Comparison of ENCODE assay signal across 17 cellular contexts in genomic region chr16:84058211-84058610, GRCh38. TPM values are rescaled to one million over a fixed set of nuclear protein-coding genes. Genes with fewer than 3 reads are reported as not detected.
A peak's percentile ranks its signal among the peaks of the same experiment; 100 is the strongest.
DNase-seq lines count a peak whose midpoint lies in the region; ATAC-seq and TF ChIP-seq lines count a peak whose summit lies in the region.
"Had no signal": no experiment of that assay in that cellular context is flagged by ENCODE, and none has a peak within 500 bp of the region (broad histone marks: within the 10 kb centered on the region; RNA-seq: fewer than 3 reads in every experiment).

No MANE protein-coding gene starts in this region.

- intact Hi-C loops in cardiac septum (cut with DNase I) (no loop called here), Right ventricle myocardium superior (cut with DNase I) (loop anchor here (2.0 kb wide), 1 partner anchor 101 kb away; no protein-coding TSS in a partner anchor), upper lobe of right lung (cut with DNase I) (no loop called here), tibial artery (cut with DNase I; ENCODE audit: low total_unique reads) (no loop called here)

- no peaks in the 10 kb centered on the region for H3K27me3 ChIP-seq in upper lobe of right lung
- H3K27me3 ChIP-seq in tibial artery: no peaks in the 10 kb centered on the region
- H3K27me3 ChIP-seq: BLaER1 treated with 17β-estradiol and CSF1 and Interleukin-3, amounts not matched to agents 10 nM and 100 nM had no signal

- H3K27me3 Mint-ChIP-seq in glutamatergic neuron (ENCODE audit: unreplicated experiment): peaks cover 2% of the 10 kb centered on the region
- H3K27me3 Mint-ChIP-seq in nephron progenitor cell (ENCODE audit: low read depth, poor library complexity): no peaks in the 10 kb centered on the region

- no peaks in the 10 kb centered on the region for H3K9me3 ChIP-seq in upper lobe of right lung
- H3K9me3 ChIP-seq in tibial artery: no peaks in the 10 kb centered on the region
- H3K9me3 ChIP-seq: BLaER1 treated with 17β-estradiol and CSF1 and Interleukin-3, amounts not matched to agents 10 nM and 100 nM had no signal

- H3K4me3 ChIP-seq in upper lobe of right lung: no peak overlapping the region
- H3K4me3 ChIP-seq in tibial artery: no peak overlapping the region
- H3K4me3 ChIP-seq in foreskin fibroblast (ENCODE audit: low read depth in 1 of 2, low read length in 2 of 2): no peak overlapping the region
- H3K4me3 ChIP-seq: BLaER1 treated with 17β-estradiol and CSF1 and Interleukin-3, amounts not matched to agents 10 nM and 100 nM; GM23248 had no signal

- H3K4me1 Mint-ChIP-seq in glutamatergic neuron (ENCODE audit: low read depth, unreplicated experiment) (peaks cover 37% of the 10 kb centered on the region), nephron progenitor cell (peaks cover 30% of the 10 kb centered on the region)

- H3K36me3 Mint-ChIP-seq in glutamatergic neuron (ENCODE audit: unreplicated experiment) (peaks cover 16% of the 10 kb centered on the region), nephron progenitor cell (ENCODE audit: low read depth) (peaks cover 81% of the 10 kb centered on the region)

- H3K27ac ChIP-seq in upper lobe of right lung (no peak overlapping the region), tibial artery (no peak overlapping the region)
- H3K27ac ChIP-seq: BLaER1 treated with 17β-estradiol and CSF1 and Interleukin-3, amounts not matched to agents 10 nM and 100 nM; GM23248 had no signal

- H3K36me3 ChIP-seq in upper lobe of right lung: peaks cover 100% of the 10 kb centered on the region
- peaks cover 86 to 100% (median 99%) of the 10 kb centered on the region in 3 donors for H3K36me3 ChIP-seq in tibial artery

- TF ChIP-seq CTCF in glutamatergic neuron (IDR thresholded peaks at IDR 0.05; ENCODE audit: partially characterized antibody, unreplicated experiment) (no peak), nephron progenitor cell (IDR thresholded peaks at IDR 0.05) (no peak), upper lobe of right lung (IDR thresholded peaks at IDR 0.05) (no peak), tibial artery (IDR thresholded peaks at IDR 0.05) (no peak), foreskin fibroblast (IDR thresholded peaks at IDR 0.05; ENCODE audit: low read depth, low read length) (no peak)

- DNase-seq in cardiac septum (ENCODE audit: low spot score): peak; percentile 66
- no peak for DNase-seq in Right ventricle myocardium superior
- DNase-seq in glutamatergic neuron: no peak
- no peak for DNase-seq in nephron progenitor cell
- DNase-seq in upper lobe of right lung: peak; percentile 56
- no peak for DNase-seq in tibial artery
- no peak for DNase-seq in activated naive CD4-positive, alpha-beta T cell treated with anti-CD3 and anti-CD28 coated beads, Interleukin-2, amount 50 U/mL, for 16 hours
- no peak for DNase-seq in foreskin fibroblast
- DNase-seq: DMS 273 treated with DMSO at 0.1 percent for 48 hours, GDM1, GM23248, HCEC 1CT, NCI-H1105, NCI-H1694, NCI-H510A treated with DMSO at 0.1 percent for 48 hours had no signal

- no peak for ATAC-seq in Right ventricle myocardium superior (ENCODE audit: poor library complexity)
- ATAC-seq in upper lobe of right lung: no peak

- no peaks in the 10 kb centered on the region for H3K4me1 ChIP-seq in upper lobe of right lung
- H3K4me1 ChIP-seq in tibial artery: no peaks in the 10 kb centered on the region

- H3K4me3 Mint-ChIP-seq in glutamatergic neuron (ENCODE audit: unreplicated experiment): no peak overlapping the region
- no peak overlapping the region for H3K4me3 Mint-ChIP-seq in nephron progenitor cell

- H3K27ac Mint-ChIP-seq in glutamatergic neuron (ENCODE audit: unreplicated experiment) (peak overlapping the region; percentile 70), nephron progenitor cell (peak overlapping the region; percentile 64)

- H3K9me3 Mint-ChIP-seq in glutamatergic neuron (ENCODE audit: unreplicated experiment) (peaks cover 11% of the 10 kb centered on the region), nephron progenitor cell (no peaks in the 10 kb centered on the region)

RNA-seq across cellular contexts. Expression of gene SLC38A8, which starts 15.6 kb away (rescaled TPM):
- total RNA-seq in cardiac septum (not detected), Right ventricle myocardium superior (0.78 TPM), glutamatergic neuron (ENCODE audit: unreplicated experiment) (not detected), upper lobe of right lung (not detected)
- total RNA-seq: GM23248, LHCN-M2 had no signal

RNA-seq across cellular contexts. Expression of gene MBTPS1, which starts 58.5 kb away (rescaled TPM):
- total RNA-seq in cardiac septum (53.2 TPM), Right ventricle myocardium superior (67.3 TPM), glutamatergic neuron (ENCODE audit: unreplicated experiment) (105 TPM), upper lobe of right lung (97.5 TPM)

Comparison
In these comparisons a context has a peak if more than half of its experiments do, and no peak if none do; other contexts are left out.
1. DNase-seq: peak in cardiac septum (single experiment) and upper lobe of right lung (single experiment); none in Right ventricle myocardium superior (single experiment), glutamatergic neuron (single experiment), nephron progenitor cell (single experiment), tibial artery (0 of 2), activated naive CD4-positive, alpha-beta T cell treated with anti-CD3 and anti-CD28 coated beads, Interleukin-2, amount 50 U/mL, for 16 hours (single experiment) and foreskin fibroblast (0 of 2).